In the genomic region with DNA sequence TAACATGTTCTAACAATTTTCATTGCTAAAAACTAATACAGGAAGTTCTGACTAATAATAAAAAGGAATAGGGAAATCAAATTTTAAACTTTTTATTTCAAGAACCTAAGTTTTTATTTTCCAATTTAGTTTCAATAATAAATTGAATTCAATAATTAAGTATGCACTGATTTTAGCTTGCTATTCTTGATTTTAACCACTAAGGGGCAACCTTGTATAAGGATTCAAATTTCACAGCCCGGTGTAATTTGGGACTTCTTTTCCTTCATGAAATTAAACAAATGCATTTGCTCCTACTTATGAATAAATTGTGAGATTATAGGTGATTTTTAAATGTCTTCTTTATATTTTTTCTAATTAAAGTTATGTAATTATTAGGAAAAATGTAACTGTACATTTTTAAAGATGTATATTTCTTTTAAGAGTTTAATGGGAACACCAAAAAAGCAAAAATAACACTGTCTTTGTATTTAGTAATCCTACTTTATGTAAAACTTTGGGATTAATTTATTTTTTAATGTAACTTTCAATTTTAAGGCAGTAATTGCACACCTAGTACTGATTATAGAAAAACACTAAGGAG, we compare ENCODE assay signal across 9 cellular contexts.
DNase-seq lines count a peak whose midpoint lies in the region; ATAC-seq and TF ChIP-seq lines count a peak whose summit lies in the region.
"Had no signal": no experiment of that assay in that cellular context is flagged by ENCODE, and none has a peak within 500 bp of the region (broad histone marks: within the 10 kb centered on the region; RNA-seq: fewer than 3 reads in every experiment).

No MANE protein-coding gene starts in this region.

- peak; percentile 15 for DNase-seq in DMS153 (lab: John Stamatoyannopoulos, UW)
- DNase-seq in Peyer's patch: no peak
- peak; percentile 52 for DNase-seq in fibroblast of mammary gland (ENCODE audit: low read depth)
- no peak for DNase-seq in gastrocnemius medialis
- no peak for DNase-seq in effector CD8-positive, alpha-beta T cell (lab: John Stamatoyannopoulos, UW)
- no peak for DNase-seq in activated CD4-positive, CD25-positive, alpha-beta regulatory T cell treated with anti-CD3 and anti-CD28 coated beads, Interleukin-2, amount 50 U/mL, for 72 hours
- DNase-seq in T-cell: no peak

- TF ChIP-seq CTCF in Peyer's patch (IDR thresholded peaks at IDR 0.05) (peak in 5 of 6 experiments; percentile 42 to 61 (median 55)), fibroblast of mammary gland (conservative IDR thresholded peaks at IDR 0.05; ENCODE audit: control insufficient read depth, insufficient read depth, low read depth, low read length) (peak; percentile 56), gastrocnemius medialis (IDR thresholded peaks at IDR 0.05 in 4 of 5, conservative IDR thresholded peaks at IDR 0.05 in 1 of 5) (peak in 4 of 5 experiments; percentile 37 to 53 (median 40))

- no peak overlapping the region for H3K27ac Mint-ChIP-seq in T-cell

- no peaks in the 10 kb centered on the region for H3K36me3 ChIP-seq in Peyer's patch
- H3K36me3 ChIP-seq in gastrocnemius medialis: no peaks in the 10 kb centered on the region

- H3K36me3 Mint-ChIP-seq in T-cell: no peaks in the 10 kb centered on the region

- in situ Hi-C loops in gastrocnemius medialis (cut with MboI; ENCODE audit: low sequenced_read_pairs in 4 of 4): loop anchor here in 3 of 4 donors (10.0 to 25.0 kb wide), 2 partner anchors 1066 to 1078 kb away; no protein-coding TSS in a partner anchor

- H3K27ac ChIP-seq in Peyer's patch (no peak overlapping the region), gastrocnemius medialis (no peak overlapping the region)

- H3K4me3 ChIP-seq in Peyer's patch: no peak overlapping the region
- H3K4me3 ChIP-seq in fibroblast of mammary gland (ENCODE audit: control insufficient read depth, low read depth, low read length): no peak overlapping the region
- H3K4me3 ChIP-seq in gastrocnemius medialis: no peak overlapping the region
- H3K4me3 ChIP-seq: lung had no signal

- peaks cover 0 to 3% of the 10 kb centered on the region in 2 donors for H3K27me3 Mint-ChIP-seq in T-cell

- CTCF ChIA-PET in T-cell (lab: Charles Lee): interaction anchor here (0.5 to 3.3 kb wide), 11 partner anchors 17 to 1428 kb away, joined by 3 to 21 read pairs (median 4); no protein-coding TSS in a partner anchor

- H3K4me3 Mint-ChIP-seq in T-cell: no peak overlapping the region

- intact Hi-C loops in gastrocnemius medialis (cut with DNase I; ENCODE audit: low total_unique reads): loop anchor here (5.0 kb wide), 1 partner anchor 1076 kb away; no protein-coding TSS in a partner anchor

- ATAC-seq in HG03342 (IDR thresholded peaks at IDR 0.05; ENCODE audit: unreplicated experiment) (peak; percentile 73), gastrocnemius medialis (no peak), T-cell (replicated peaks in 1 of 4) (no peak)

- H3K4me1 Mint-ChIP-seq in T-cell: no peaks in the 10 kb centered on the region

- H3K27me3 ChIP-seq in Peyer's patch (no peaks in the 10 kb centered on the region), gastrocnemius medialis (no peaks in the 10 kb centered on the region)

- H3K9me3 Mint-ChIP-seq in T-cell: no peaks in the 10 kb centered on the region

- POLR2A ChIA-PET in T-cell (lab: Charles Lee): no interaction called here

- TF ChIP-seq POLR2A in Peyer's patch (IDR thresholded peaks at IDR 0.05) (no peak), gastrocnemius medialis (IDR thresholded peaks at IDR 0.05) (no peak)

- no peaks in the 10 kb centered on the region for H3K4me1 ChIP-seq in Peyer's patch
- H3K4me1 ChIP-seq in gastrocnemius medialis: no peaks in the 10 kb centered on the region

- H3K9me3 ChIP-seq in Peyer's patch: no peaks in the 10 kb centered on the region
- no peaks in the 10 kb centered on the region for H3K9me3 ChIP-seq in gastrocnemius medialis

Comparison
In these comparisons a context has a peak if more than half of its experiments do, and no peak if none do; other contexts are left out.
1. DNase-seq: peak in DMS153 (single experiment) and fibroblast of mammary gland (single experiment); none in Peyer's patch (0 of 3), gastrocnemius medialis (0 of 2), effector CD8-positive, alpha-beta T cell (single experiment), activated CD4-positive, CD25-positive, alpha-beta regulatory T cell treated with anti-CD3 and anti-CD28 coated beads, Interleukin-2, amount 50 U/mL, for 72 hours (single experiment) and T-cell (0 of 34).
2. Peak in every context shown above with its lines, with median percentiles within 50 percentile points of each other: CTCF ChIP-seq.